1 cellular context compared by ENCODE assay signal in the genomic region with DNA sequence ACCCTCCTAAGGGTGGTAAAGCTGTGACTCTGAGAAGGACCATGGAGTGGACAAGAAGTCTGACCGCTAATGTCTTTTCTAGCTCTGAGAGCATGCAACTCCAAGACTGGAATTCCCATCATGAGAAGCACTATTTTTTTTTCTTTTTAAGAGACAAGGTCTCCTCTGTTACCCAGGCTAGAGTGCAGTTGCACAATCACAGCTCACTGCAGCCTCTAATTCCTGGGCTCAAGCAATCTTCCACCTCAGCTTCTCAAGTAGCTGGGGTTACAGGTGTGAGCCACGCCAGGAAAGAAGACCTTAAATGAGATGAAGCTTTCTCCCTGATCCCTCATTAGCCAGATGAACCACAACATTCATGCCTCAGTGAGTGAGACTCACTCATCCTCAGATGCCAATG.
TF ChIP-seq lines count a peak whose summit lies in the region.

No MANE protein-coding gene starts in this region.

TF ChIP-seq in GM12891, 5 proteins besides CTCF, POLR2A, EP300 and RAD21:
- TF ChIP-seq PAX5 (IDR thresholded peaks at IDR 0.05; ENCODE audit: insufficient read depth, low read length, severe bottlenecking) (no peak), POLR2AphosphoS5 (IDR thresholded peaks at IDR 0.05; ENCODE audit: low read depth, low read length) (no peak), TAF1 (IDR thresholded peaks at IDR 0.05; ENCODE audit: low read depth, low read length) (no peak), POU2F2 (IDR thresholded peaks at IDR 0.05; ENCODE audit: low read depth, low read length) (no peak)
TF ChIP-seq in GM12891: peak in this region for 0.
